In the genomic region with DNA sequence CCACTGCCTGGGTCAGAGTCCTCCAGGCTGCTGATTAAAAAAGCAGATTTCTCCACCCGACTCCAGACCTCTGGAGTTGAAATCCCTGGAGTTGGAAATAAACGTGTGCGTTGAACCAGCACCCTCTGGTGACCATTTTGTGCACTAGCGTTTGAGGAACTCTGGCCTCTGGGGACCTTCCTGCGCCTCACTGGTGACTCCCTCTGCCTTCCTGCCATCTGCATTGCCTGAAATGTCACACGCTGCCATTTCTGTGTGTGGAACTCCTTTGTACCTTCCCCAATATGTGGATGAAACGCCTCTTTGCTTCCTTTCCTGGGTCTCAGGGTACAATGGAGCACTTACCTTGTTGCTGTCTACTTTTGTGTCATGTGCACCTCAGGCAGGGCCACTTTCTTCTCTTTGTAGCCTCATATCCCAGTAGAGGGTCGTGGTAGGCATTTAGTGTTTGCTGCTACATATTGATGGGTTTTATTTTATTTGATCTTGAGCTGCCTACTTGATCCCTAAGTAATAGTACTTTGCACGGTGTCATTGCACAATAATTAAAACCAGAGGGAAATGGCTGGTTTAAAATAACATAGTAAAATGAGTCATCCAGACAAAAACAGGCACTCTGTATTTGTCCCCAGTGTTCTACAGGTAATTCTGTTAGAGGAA, we compare ENCODE assay signal across 8 cellular contexts. TPM values are rescaled to one million over a fixed set of nuclear protein-coding genes. Genes with fewer than 3 reads are reported as not detected.
DNase-seq lines count a peak whose midpoint lies in the region; ATAC-seq and TF ChIP-seq lines count a peak whose summit lies in the region.

No MANE protein-coding gene starts in this region.

- no peaks in the 10 kb centered on the region for H3K9me3 ChIP-seq in CD4-positive, alpha-beta T cell (ENCODE audit: control insufficient read depth, low read length)

- no peak overlapping the region for H3K27ac ChIP-seq in CD4-positive, alpha-beta T cell (ENCODE audit: low read depth, low read length)
- no peak overlapping the region for H3K27ac ChIP-seq in coronary artery

- H3K4me3 Mint-ChIP-seq in CD4-positive, alpha-beta T cell, result no peak overlapping the region
- H3K4me3 Mint-ChIP-seq in WTC11, result no peak overlapping the region

- peak overlapping the region; percentile 1 for H3K4me3 ChIP-seq in coronary artery

- H3K36me3 Mint-ChIP-seq in CD4-positive, alpha-beta T cell (ENCODE audit: low read depth), result no peaks in the 10 kb centered on the region
- H3K36me3 Mint-ChIP-seq in WTC11, result peaks cover 2% of the 10 kb centered on the region; the same call in 1 of the 2 replicates

- no peak overlapping the region for H3K27ac Mint-ChIP-seq in CD4-positive, alpha-beta T cell
- no peak overlapping the region for H3K27ac Mint-ChIP-seq in WTC11

- peak; percentile 89 for TF ChIP-seq CTCF in CD4-positive, alpha-beta T cell (IDR thresholded peaks at IDR 0.05)
- peak; percentile 82 for TF ChIP-seq CTCF in WTC11 (IDR thresholded peaks at IDR 0.05)
- TF ChIP-seq CTCF in coronary artery (IDR thresholded peaks at IDR 0.05), result peak; percentile 62

- POLR2A ChIA-PET in CD4-positive, alpha-beta T cell (lab: Charles Lee), result no interaction called here
- POLR2A ChIA-PET in WTC11 (lab: Charles Lee), result interaction anchor here (0.8 kb wide), 1 partner anchor 60 kb away, joined by 3 read pairs; no protein-coding TSS in a partner anchor

- peak in 8 of 10 experiments; percentile 23 to 48 (median 38) for DNase-seq in CD4-positive, alpha-beta T cell
- peak; percentile 7 for DNase-seq in NCI-H2227 treated with DMSO at 0.1 percent for 48 hours (lab: John Stamatoyannopoulos, UW)
- DNase-seq in WTC11 (ENCODE audit: low spot score), result peak; percentile 73
- peak; percentile 81 for DNase-seq in coronary artery (ENCODE audit: low spot score)
- DNase-seq in left colon, result peak; percentile 64 to 66
- peak; percentile 20 to 34 for DNase-seq in stimulated activated CD4-positive, alpha-beta T cell treated with anti-CD3 and anti-CD28 coated beads, Interleukin-4, amount 100 ng/mL, for 4 hours

- intact Hi-C loops in CD4-positive, alpha-beta T cell (cut with DNase I, micrococcal nuclease), result loop anchor here (1.0 to 5.0 kb wide), 7 partner anchors 219 to 619 kb away; no protein-coding TSS in a partner anchor
- intact Hi-C loops in left colon (cut with DNase I, micrococcal nuclease), result loop anchor here (5.0 to 10.0 kb wide), 3 partner anchors 351 to 421 kb away; no protein-coding TSS in a partner anchor

- no peaks in the 10 kb centered on the region for H3K27me3 ChIP-seq in CD4-positive, alpha-beta T cell (ENCODE audit: control insufficient read depth, insufficient read depth, low read length)

- H3K9me3 Mint-ChIP-seq in CD4-positive, alpha-beta T cell, result no peaks in the 10 kb centered on the region
- H3K9me3 Mint-ChIP-seq in WTC11, result no peaks in the 10 kb centered on the region

- CTCF ChIA-PET in CD4-positive, alpha-beta T cell (lab: Charles Lee), result interaction anchor here (1.7 kb wide), 1 partner anchor 10 kb away, joined by 5 read pairs; no protein-coding TSS in a partner anchor
- CTCF ChIA-PET in WTC11 (lab: Charles Lee), result interaction anchor here (0.7 to 6.5 kb wide), 15 partner anchors 10 to 358 kb away, joined by 3 to 44 read pairs (median 5); a partner anchor contains a TSS

- H3K27me3 Mint-ChIP-seq in CD4-positive, alpha-beta T cell, result peaks cover 6% of the 10 kb centered on the region
- H3K27me3 Mint-ChIP-seq in WTC11 (ENCODE audit: low read depth), result no peaks in the 10 kb centered on the region

- no peaks in the 10 kb centered on the region for H3K4me1 Mint-ChIP-seq in CD4-positive, alpha-beta T cell (ENCODE audit: low read depth)
- peaks cover 10% of the 10 kb centered on the region; the same call in 1 of the 2 replicates for H3K4me1 Mint-ChIP-seq in WTC11

- peak; percentile 98 for ATAC-seq in CD4-positive, alpha-beta T cell (ENCODE audit: poor library complexity)
- ATAC-seq in GM19324 (IDR thresholded peaks at IDR 0.05; ENCODE audit: low FRiP score, unreplicated experiment), result peak; percentile 87
- peak; percentile 93 for ATAC-seq in HG03354 (IDR thresholded peaks at IDR 0.05; ENCODE audit: poor library complexity, severe bottlenecking, unreplicated experiment)
- peak; percentile 94 for ATAC-seq in WTC11
- peak; percentile 97 for ATAC-seq in left colon

TF ChIP-seq in WTC11, 78 proteins besides CTCF, POLR2A, EP300 and RAD21:
- no peak for TF ChIP-seq FOXJ3 (CRISPR knock-in tag; IDR thresholded peaks at IDR 0.05; ENCODE audit: borderline replicate concordance)
- TF ChIP-seq IRF2 (CRISPR knock-in tag; IDR thresholded peaks at IDR 0.05; ENCODE audit: borderline replicate concordance, low read depth), result no peak
- no peak for TF ChIP-seq ZNF263 (CRISPR knock-in tag; IDR thresholded peaks at IDR 0.05; ENCODE audit: low read depth)
- no peak for TF ChIP-seq SP1 (CRISPR knock-in tag; conservative IDR thresholded peaks at IDR 0.05)
- TF ChIP-seq, protein P1, sequence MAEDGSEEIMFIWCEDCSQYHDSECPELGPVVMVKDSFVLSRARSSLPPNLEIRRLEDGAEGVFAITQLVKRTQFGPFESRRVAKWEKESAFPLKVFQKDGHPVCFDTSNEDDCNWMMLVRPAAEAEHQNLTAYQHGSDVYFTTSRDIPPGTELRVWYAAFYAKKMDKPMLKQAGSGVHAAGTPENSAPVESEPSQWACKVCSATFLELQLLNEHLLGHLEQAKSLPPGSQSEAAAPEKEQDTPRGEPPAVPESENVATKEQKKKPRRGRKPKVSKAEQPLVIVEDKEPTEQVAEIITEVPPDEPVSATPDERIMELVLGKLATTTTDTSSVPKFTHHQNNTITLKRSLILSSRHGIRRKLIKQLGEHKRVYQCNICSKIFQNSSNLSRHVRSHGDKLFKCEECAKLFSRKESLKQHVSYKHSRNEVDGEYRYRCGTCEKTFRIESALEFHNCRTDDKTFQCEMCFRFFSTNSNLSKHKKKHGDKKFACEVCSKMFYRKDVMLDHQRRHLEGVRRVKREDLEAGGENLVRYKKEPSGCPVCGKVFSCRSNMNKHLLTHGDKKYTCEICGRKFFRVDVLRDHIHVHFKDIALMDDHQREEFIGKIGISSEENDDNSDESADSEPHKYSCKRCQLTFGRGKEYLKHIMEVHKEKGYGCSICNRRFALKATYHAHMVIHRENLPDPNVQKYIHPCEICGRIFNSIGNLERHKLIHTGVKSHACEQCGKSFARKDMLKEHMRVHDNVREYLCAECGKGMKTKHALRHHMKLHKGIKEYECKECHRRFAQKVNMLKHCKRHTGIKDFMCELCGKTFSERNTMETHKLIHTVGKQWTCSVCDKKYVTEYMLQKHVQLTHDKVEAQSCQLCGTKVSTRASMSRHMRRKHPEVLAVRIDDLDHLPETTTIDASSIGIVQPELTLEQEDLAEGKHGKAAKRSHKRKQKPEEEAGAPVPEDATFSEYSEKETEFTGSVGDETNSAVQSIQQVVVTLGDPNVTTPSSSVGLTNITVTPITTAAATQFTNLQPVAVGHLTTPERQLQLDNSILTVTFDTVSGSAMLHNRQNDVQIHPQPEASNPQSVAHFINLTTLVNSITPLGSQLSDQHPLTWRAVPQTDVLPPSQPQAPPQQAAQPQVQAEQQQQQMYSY (CRISPR knock-in tag; IDR thresholded peaks at IDR 0.05), result 0 out of 2 replicates have a peak, but pooled peaks have one; percentile 7
- TF ChIP-seq, protein P2, sequence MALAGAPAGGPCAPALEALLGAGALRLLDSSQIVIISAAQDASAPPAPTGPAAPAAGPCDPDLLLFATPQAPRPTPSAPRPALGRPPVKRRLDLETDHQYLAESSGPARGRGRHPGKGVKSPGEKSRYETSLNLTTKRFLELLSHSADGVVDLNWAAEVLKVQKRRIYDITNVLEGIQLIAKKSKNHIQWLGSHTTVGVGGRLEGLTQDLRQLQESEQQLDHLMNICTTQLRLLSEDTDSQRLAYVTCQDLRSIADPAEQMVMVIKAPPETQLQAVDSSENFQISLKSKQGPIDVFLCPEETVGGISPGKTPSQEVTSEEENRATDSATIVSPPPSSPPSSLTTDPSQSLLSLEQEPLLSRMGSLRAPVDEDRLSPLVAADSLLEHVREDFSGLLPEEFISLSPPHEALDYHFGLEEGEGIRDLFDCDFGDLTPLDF (CRISPR knock-in tag; IDR thresholded peaks at IDR 0.05), result no peak

RNA-seq across cellular contexts. Expression of a gene that starts 56.8 kb away (rescaled TPM):
- total RNA-seq in CD4-positive, alpha-beta T cell, result 10 to 100 TPM in 1 of 2 experiments, 1 to 10 TPM in 1; 9.7 to 16.7 TPM
- total RNA-seq in WTC11 (2021) (0.17 to 0.32 TPM in 2 of 3 replicates, not detected in the other), left colon (1 to 10 TPM; 1.7 to 1.9 TPM)

Comparison
In these comparisons a context has a peak if more than half of its experiments do, and no peak if none do; other contexts are left out.
1. DNase-seq: peak in every context shown above with its lines; median percentile 81 in coronary artery; 73 in WTC11; 65 in left colon; 38 in CD4-positive, alpha-beta T cell; 27 in stimulated activated CD4-positive, alpha-beta T cell treated with anti-CD3 and anti-CD28 coated beads, Interleukin-4, amount 100 ng/mL, for 4 hours; 7 in NCI-H2227 treated with DMSO at 0.1 percent for 48 hours.